In the genomic region with DNA sequence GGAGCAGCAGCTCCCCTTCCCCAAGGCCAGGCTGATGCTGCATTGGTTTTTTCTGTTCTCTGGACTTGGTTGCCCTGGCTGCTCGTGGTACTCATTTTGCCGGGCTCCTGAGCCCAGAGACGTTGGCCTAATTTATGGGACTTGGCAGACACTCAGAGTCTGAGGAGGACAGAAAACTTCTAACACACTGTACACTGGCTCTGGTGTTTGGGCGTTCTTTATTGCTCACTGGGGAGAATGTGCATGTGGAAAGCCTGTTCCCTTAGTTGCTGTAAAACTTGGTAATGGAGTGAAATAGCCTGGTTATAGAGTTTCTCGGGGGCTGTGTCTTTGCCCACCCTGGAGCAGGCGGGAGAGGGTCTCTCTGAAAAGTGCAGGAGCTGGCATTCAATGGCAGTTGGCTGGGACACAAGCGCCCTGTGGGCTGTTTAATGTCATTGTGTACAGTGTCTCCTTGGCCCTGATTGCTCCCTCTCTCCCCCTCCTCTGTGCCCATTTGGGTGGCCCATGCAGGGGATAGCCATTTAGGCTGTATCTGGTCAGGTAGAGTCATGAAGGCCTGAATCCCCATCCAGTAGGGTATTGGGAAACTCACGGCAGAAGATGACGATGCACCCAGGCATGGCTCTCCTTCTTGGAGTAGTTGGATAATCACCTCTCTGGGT, we compare ENCODE assay signal across 18 cellular contexts.
DNase-seq lines count a peak whose midpoint lies in the region; ATAC-seq and TF ChIP-seq lines count a peak whose summit lies in the region.
"Had no signal": no experiment of that assay in that cellular context is flagged by ENCODE, and none has a peak within 500 bp of the region (broad histone marks: within the 10 kb centered on the region; RNA-seq: fewer than 3 reads in every experiment).

No MANE protein-coding gene starts in this region.

- no peak for ATAC-seq in activated T-helper 17 cell treated with anti-CD3 and anti-CD28 coated beads, Interleukin-2, amount 50 U/mL, for 72 hours (replicated peaks)
- ATAC-seq: GM12878 had no signal

- H3K36me3 Mint-ChIP-seq in activated T-helper 17 cell treated with anti-CD3 and anti-CD28 coated beads, Interleukin-2, amount 50 U/mL, for 72 hours (ENCODE audit: low read depth): no peaks in the 10 kb centered on the region
- H3K36me3 Mint-ChIP-seq: CD4-positive, CD25-positive, alpha-beta regulatory T cell had no signal

- no peaks in the 10 kb centered on the region for H3K27me3 ChIP-seq in GM23248 (replicated peaks; ENCODE audit: insufficient read depth)
- H3K27me3 ChIP-seq: Peyer's patch, SJCRH30 had no signal

- H3K4me3 ChIP-seq in GM23248 (no peak overlapping the region), astrocyte of the spinal cord (ENCODE audit: low read depth, low read length) (no peak overlapping the region)
- H3K4me3 ChIP-seq: GM12878, Peyer's patch, SJCRH30 had no signal

- no peak for TF ChIP-seq CTCF in astrocyte of the spinal cord (IDR thresholded peaks at IDR 0.05; ENCODE audit: low read depth, low read length)

- no peak overlapping the region for H3K9ac ChIP-seq in GM23248

- DNase-seq in GM23248: peak; percentile 41
- DNase-seq in astrocyte of the spinal cord (ENCODE audit: low read depth, low spot score): peak; percentile 36
- peak; percentile 29 for DNase-seq in islet precursor cell
- peak; percentile 43 for DNase-seq in stromal cell of bone marrow (ENCODE audit: low read depth)
- DNase-seq in COLO668 (lab: John Stamatoyannopoulos, UW; ENCODE audit: unreplicated experiment): no peak
- DNase-seq in activated CD4-positive, alpha-beta T cell treated with anti-CD3 and anti-CD28 coated beads, Interleukin-2, amount 50 U/mL, for 4 hours: no peak
- DNase-seq: CD4-positive, CD25-positive, alpha-beta regulatory T cell; COR-L47; DMS79 treated with DMSO at 0.1 percent for 48 hours; Kasumi-1; NCI-H1694; NCI-H2081 treated with DMSO at 0.1 percent for 48 hours; NCI-H2171 treated with DMSO at 0.1 percent for 48 hours; NCI-H524 treated with DMSO at 0.1 percent for 48 hours; Peyer's patch; SJCRH30 had no signal

- no peak overlapping the region for H2AFZ ChIP-seq in GM23248

- H3K9me3 Mint-ChIP-seq in activated T-helper 17 cell treated with anti-CD3 and anti-CD28 coated beads, Interleukin-2, amount 50 U/mL, for 72 hours: no peaks in the 10 kb centered on the region

- no peaks in the 10 kb centered on the region for H3K4me1 Mint-ChIP-seq in activated T-helper 17 cell treated with anti-CD3 and anti-CD28 coated beads, Interleukin-2, amount 50 U/mL, for 72 hours
- H3K4me1 Mint-ChIP-seq: CD4-positive, CD25-positive, alpha-beta regulatory T cell had no signal

- H3K9me3 ChIP-seq in GM23248 (ENCODE audit: low read depth): no peaks in the 10 kb centered on the region
- H3K9me3 ChIP-seq: Peyer's patch had no signal

- 62 to 63% methylated on average over 9 of the region's 9 CpGs for WGBS in GM23248 (ENCODE audit: low coverage in 1 of 2, low lambda C conversion rate in 2 of 2, missing lambda C conversion rate in 2 of 2), 2 experiments

- no peaks in the 10 kb centered on the region for H3K79me2 ChIP-seq in GM23248 (ENCODE audit: insufficient read depth)

- H3K27ac ChIP-seq in GM23248: no peak overlapping the region
- H3K27ac ChIP-seq: Peyer's patch had no signal

- no peaks in the 10 kb centered on the region for H4K20me1 ChIP-seq in GM23248 (ENCODE audit: insufficient read depth)

- H3K27me3 Mint-ChIP-seq in activated T-helper 17 cell treated with anti-CD3 and anti-CD28 coated beads, Interleukin-2, amount 50 U/mL, for 72 hours: peaks cover 10% of the 10 kb centered on the region

- H3K4me2 ChIP-seq in GM23248 (ENCODE audit: unreplicated experiment): no peak overlapping the region

- no peak overlapping the region for H3K27ac Mint-ChIP-seq in activated T-helper 17 cell treated with anti-CD3 and anti-CD28 coated beads, Interleukin-2, amount 50 U/mL, for 72 hours
- H3K27ac Mint-ChIP-seq: CD4-positive, CD25-positive, alpha-beta regulatory T cell had no signal

- peaks cover 5% of the 10 kb centered on the region; the same call in 1 of the 2 replicates for H3F3A ChIP-seq in GM23248 (ENCODE audit: insufficient read depth)

- in situ Hi-C loops in GM23248 (cut with MboI) (loop anchor here (25.0 kb wide), 2 partner anchors 1215 to 1415 kb away; no protein-coding TSS in a partner anchor), astrocyte of the spinal cord (cut with HindIII; ENCODE audit: low sequenced_read_pairs) (no loop called here)

- no peaks in the 10 kb centered on the region for H3K9me2 ChIP-seq in GM23248 (ENCODE audit: insufficient read depth)

- no peaks in the 10 kb centered on the region for H3K36me3 ChIP-seq in GM23248 (ENCODE audit: low read depth)
- H3K36me3 ChIP-seq: Peyer's patch, SJCRH30 had no signal

- no peak overlapping the region for H3K4me3 Mint-ChIP-seq in activated T-helper 17 cell treated with anti-CD3 and anti-CD28 coated beads, Interleukin-2, amount 50 U/mL, for 72 hours
- H3K4me3 Mint-ChIP-seq: CD4-positive, CD25-positive, alpha-beta regulatory T cell had no signal

- H3K4me1 ChIP-seq in GM23248 (ENCODE audit: insufficient read depth): peaks cover 14% of the 10 kb centered on the region
- H3K4me1 ChIP-seq: Peyer's patch had no signal

Comparison
In these comparisons a context has a peak if more than half of its experiments do, and no peak if none do; other contexts are left out.
1. DNase-seq: peak in GM23248 (single experiment), astrocyte of the spinal cord (single experiment), islet precursor cell (single experiment) and stromal cell of bone marrow (single experiment); none in COLO668 (single experiment) and activated CD4-positive, alpha-beta T cell treated with anti-CD3 and anti-CD28 coated beads, Interleukin-2, amount 50 U/mL, for 4 hours (0 of 2).